In genomic region chr9:129647635-129648034, GRCh38 we compare ENCODE assay signal across 28 cellular contexts. TPM values are rescaled to one million over a fixed set of nuclear protein-coding genes. Genes with fewer than 3 reads are reported as not detected.
"Had no signal": no experiment of that assay in that cellular context is flagged by ENCODE, and none has a peak within 500 bp of the region (broad histone marks: within the 10 kb centered on the region; RNA-seq: fewer than 3 reads in every experiment).

No MANE protein-coding gene starts in this region.

- ATAC-seq: foreskin keratinocyte, lower lobe of right lung had no signal

- H3K4me1 Mint-ChIP-seq: activated B cell treated with CpG ODN at 0.5 μM for 24 hours; activated CD4-positive, alpha-beta memory T cell treated with anti-CD3 and anti-CD28 coated beads, Interleukin-2, amount 10 ng/mL, durations not matched to agents 7 days and 5 days; central memory CD8-positive, alpha-beta T cell; endodermal cell had no signal

- H3K9me3 ChIP-seq: colonic mucosa, lower lobe of right lung, prostate gland, right atrium auricular region, thyroid gland, uterus had no signal

- H3K4me3 Mint-ChIP-seq: activated B cell treated with CpG ODN at 0.5 μM for 24 hours; activated CD4-positive, alpha-beta memory T cell treated with anti-CD3 and anti-CD28 coated beads, Interleukin-2, amount 10 ng/mL, durations not matched to agents 7 days and 5 days; activated T-cell treated with anti-CD3 and anti-CD28 coated beads, Interleukin-2, amount 50 U/mL, for 24 hours; central memory CD8-positive, alpha-beta T cell; endodermal cell; natural killer cell treated with Interleukin-12 subunit alpha and Interleukin-12 subunit beta and Interleukin-15 and Interleukin-18, amount 100 ng/mL, for 72 hours had no signal

- H3K4me3 ChIP-seq: colonic mucosa, lower lobe of right lung, prostate gland, right atrium auricular region, thyroid gland, uterus had no signal

- H3K27me3 ChIP-seq: brain microvascular endothelial cell, colonic mucosa, foreskin keratinocyte, right atrium auricular region, thyroid gland, uterus had no signal

- H3K27me3 Mint-ChIP-seq: activated B cell treated with CpG ODN at 0.5 μM for 24 hours; activated CD4-positive, alpha-beta memory T cell treated with anti-CD3 and anti-CD28 coated beads, Interleukin-2, amount 10 ng/mL, durations not matched to agents 7 days and 5 days; activated T-cell treated with anti-CD3 and anti-CD28 coated beads, Interleukin-2, amount 50 U/mL, for 24 hours; central memory CD8-positive, alpha-beta T cell; natural killer cell treated with Interleukin-12 subunit alpha and Interleukin-12 subunit beta and Interleukin-15 and Interleukin-18, amount 100 ng/mL, for 72 hours had no signal

- H3K27ac ChIP-seq: brain microvascular endothelial cell, colonic mucosa, epithelial cell of prostate, foreskin keratinocyte, lower lobe of right lung, prostate gland, right atrium auricular region, thyroid gland, uterus had no signal

- H3K36me3 ChIP-seq: brain microvascular endothelial cell, colonic mucosa, lower lobe of right lung, prostate gland, right atrium auricular region, thyroid gland, uterus had no signal

- H3K9me3 Mint-ChIP-seq: activated B cell treated with CpG ODN at 0.5 μM for 24 hours; activated CD4-positive, alpha-beta memory T cell treated with anti-CD3 and anti-CD28 coated beads, Interleukin-2, amount 10 ng/mL, durations not matched to agents 7 days and 5 days; activated T-cell treated with anti-CD3 and anti-CD28 coated beads, Interleukin-2, amount 50 U/mL, for 24 hours; activated T-helper 2 cell treated with anti-CD3 and anti-CD28 coated beads, Interferon-gamma antibody, Interleukin-2, Interleukin-4, amounts not matched to agents 10 μg/mL and 5 μg/mL and 100 μg/mL, durations not matched to agents 14 hours and 24 hours and 36 hours; central memory CD8-positive, alpha-beta T cell; endodermal cell; natural killer cell treated with Interleukin-12 subunit alpha and Interleukin-12 subunit beta and Interleukin-15 and Interleukin-18, amount 100 ng/mL, for 72 hours had no signal

- H3K36me3 Mint-ChIP-seq: natural killer cell treated with Interleukin-12 subunit alpha and Interleukin-12 subunit beta and Interleukin-15 and Interleukin-18, amount 100 ng/mL, for 72 hours had no signal

- FAIRE-seq: islet of Langerhans had no signal

- H3K4me1 ChIP-seq: colonic mucosa, foreskin keratinocyte, prostate gland, thyroid gland, uterus had no signal

- H3K27ac Mint-ChIP-seq: activated B cell treated with CpG ODN at 0.5 μM for 24 hours; activated CD4-positive, alpha-beta memory T cell treated with anti-CD3 and anti-CD28 coated beads, Interleukin-2, amount 10 ng/mL, durations not matched to agents 7 days and 5 days; activated T-cell treated with anti-CD3 and anti-CD28 coated beads, Interleukin-2, amount 50 U/mL, for 24 hours; activated T-helper 2 cell treated with anti-CD3 and anti-CD28 coated beads, Interferon-gamma antibody, Interleukin-2, Interleukin-4, amounts not matched to agents 10 μg/mL and 5 μg/mL and 100 μg/mL, durations not matched to agents 14 hours and 24 hours and 36 hours; endodermal cell; natural killer cell treated with Interleukin-12 subunit alpha and Interleukin-12 subunit beta and Interleukin-15 and Interleukin-18, amount 100 ng/mL, for 72 hours had no signal

- DNase-seq: activated B cell treated with CpG ODN at 0.5 μM for 24 hours; activated CD4-positive, alpha-beta memory T cell treated with anti-CD3 and anti-CD28 coated beads, Interleukin-2, amount 10 ng/mL, durations not matched to agents 7 days and 5 days; activated CD4-positive, alpha-beta T cell treated with anti-CD3 and anti-CD28 coated beads for 4 hours; activated naive CD4-positive, alpha-beta T cell treated with Interleukin-2 at 50 U/mL for 16 hours; activated T-cell treated with anti-CD3 and anti-CD28 coated beads, Interleukin-2, amount 50 U/mL, for 24 hours; brain microvascular endothelial cell; colonic mucosa; endodermal cell; foreskin keratinocyte; hippocampal formation; left cardiac atrium; lower lobe of right lung; stimulated activated CD4-positive, alpha-beta T cell treated with anti-CD3 and anti-CD28 coated beads, Interleukin-2, amount 100 ng/mL, for 24 hours; stimulated activated naive CD4-positive, alpha-beta T cell treated with Interleukin-2 at 50 U/mL for 16 hours; T-helper 1 cell; T-helper 9 cell; thyroid gland; uterus had no signal

RNA-seq across cellular contexts. Expression of gene PRRX2, which starts 17.8 kb away (rescaled TPM):
- total RNA-seq: activated B cell treated with CpG ODN at 0.5 μM for 24 hours; activated CD4-positive, alpha-beta memory T cell treated with anti-CD3 and anti-CD28 coated beads, Interleukin-2, amount 10 ng/mL, durations not matched to agents 7 days and 5 days; foreskin keratinocyte; natural killer cell treated with Interleukin-12 subunit alpha and Interleukin-12 subunit beta and Interleukin-15 and Interleukin-18, amount 100 ng/mL, for 72 hours had no signal

RNA-seq across cellular contexts. Expression of gene C9orf50, which starts 26.7 kb away (rescaled TPM):
- total RNA-seq: activated B cell treated with CpG ODN at 0.5 μM for 24 hours; activated CD4-positive, alpha-beta memory T cell treated with anti-CD3 and anti-CD28 coated beads, Interleukin-2, amount 10 ng/mL, durations not matched to agents 7 days and 5 days; activated T-helper 2 cell treated with anti-CD3 and anti-CD28 coated beads, Interferon-gamma antibody, Interleukin-2, Interleukin-4, amounts not matched to agents 10 μg/mL and 5 μg/mL and 100 μg/mL, durations not matched to agents 14 hours and 24 hours and 36 hours; colonic mucosa; endodermal cell; foreskin keratinocyte; left cardiac atrium; lower lobe of right lung; natural killer cell treated with Interleukin-12 subunit alpha and Interleukin-12 subunit beta and Interleukin-15 and Interleukin-18, amount 100 ng/mL, for 72 hours; omental fat pad; prostate gland; right atrium auricular region; skeletal muscle tissue; subcutaneous adipose tissue; thyroid gland had no signal
- polyA plus RNA-seq: foreskin keratinocyte had no signal
